Comparison of ENCODE assay signal across 20 cellular contexts in genomic region chr6:26739811-26740210, GRCh38.
"Had no signal": no experiment of that assay in that cellular context is flagged by ENCODE, and none has a peak within 500 bp of the region (broad histone marks: within the 10 kb centered on the region; RNA-seq: fewer than 3 reads in every experiment).

No MANE protein-coding gene starts in this region.

- FAIRE-seq: RCC 7860 had no signal

- H3K27ac ChIP-seq: SJSA1, SK-N-MC had no signal

- H3K4me1 ChIP-seq: SJSA1 had no signal

- H3K9me3 ChIP-seq: MG63, SJSA1 had no signal

- H3K27me3 ChIP-seq: MG63, SJSA1 had no signal

- H3K4me3 ChIP-seq: MG63, SJSA1, SK-N-MC had no signal

- DNase-seq: KBM-7, MG63, NCI-H1092 treated with DMSO at 0.1 percent for 48 hours, NCI-H1436, NCI-H187, NCI-H2029, NCI-H2081 treated with DMSO at 0.1 percent for 48 hours, NCI-H2171, NCI-H226, NCI-H446, NCI-H510A, NCI-H524 treated with DMSO at 0.1 percent for 48 hours, NCI-H69, NCI-H774, Right ventricle myocardium superior, RPMI8226, SIG-M5 had no signal

- H3K36me3 ChIP-seq: MG63, SJSA1 had no signal
